In the genomic region with DNA sequence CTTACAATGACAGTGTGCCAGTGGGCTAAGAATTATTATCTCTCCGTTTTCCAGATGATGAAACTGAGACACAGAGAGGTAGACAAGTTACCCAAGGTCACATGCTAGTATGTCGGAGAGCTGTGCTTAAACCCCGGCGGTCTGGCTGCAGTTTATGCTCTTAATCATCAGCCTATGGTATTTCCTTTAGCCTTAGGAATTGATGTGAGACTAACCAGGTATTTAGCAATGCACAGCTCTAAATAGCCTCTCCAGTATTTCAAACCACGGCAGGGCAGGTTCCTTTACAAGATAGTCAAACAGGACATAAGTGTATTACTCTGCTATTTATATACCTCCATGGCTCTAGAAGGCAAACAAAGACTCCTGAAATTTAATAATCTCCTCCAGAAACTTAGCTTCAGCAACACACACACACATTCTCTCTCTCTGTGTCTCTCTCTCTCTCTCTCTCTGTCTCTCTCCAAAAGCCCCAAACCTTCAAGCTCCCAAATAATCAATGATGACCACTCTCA, we compare ENCODE assay signal across 9 cellular contexts.
DNase-seq lines count a peak whose midpoint lies in the region; ATAC-seq, FAIRE-seq and TF ChIP-seq lines count a peak whose summit lies in the region.
"Had no signal": no experiment of that assay in that cellular context is flagged by ENCODE, and none has a peak within 500 bp of the region (broad histone marks: within the 10 kb centered on the region; RNA-seq: fewer than 3 reads in every experiment).

No MANE protein-coding gene starts in this region.

- peak; percentile 93 for FAIRE-seq in HTR-8/SVneo (lab: Jason Lieb, UNC)

- H3K27me3 ChIP-seq in WERI-Rb-1 (ENCODE audit: insufficient read depth, low read depth, severe bottlenecking) (no peaks in the 10 kb centered on the region), aorta (ENCODE audit: control insufficient read depth in 1 of 2, insufficient read depth in 2 of 2, low read length in 1 of 2) (no peaks in the 10 kb centered on the region)

- H3K9me3 ChIP-seq in WERI-Rb-1 (ENCODE audit: severe bottlenecking) (peaks cover 5% of the 10 kb centered on the region), aorta (ENCODE audit: control insufficient read depth, low read length) (peaks cover 1% of the 10 kb centered on the region)
- H3K9me3 ChIP-seq: gastroesophageal sphincter had no signal

- H3K4me1 ChIP-seq in aorta (ENCODE audit: control insufficient read depth in 1 of 2, insufficient read depth in 2 of 2, low read length in 2 of 2), result no peaks in the 10 kb centered on the region

- H3K4me3 ChIP-seq in AG10803 (ENCODE audit: low read length) (no peak overlapping the region), WERI-Rb-1 (ENCODE audit: low read depth, low read length) (peak overlapping the region; percentile 45), aorta (ENCODE audit: low read length in 2 of 2) (no peak overlapping the region)
- H3K4me3 ChIP-seq: gastroesophageal sphincter had no signal

- TF ChIP-seq CTCF in AG10803 (conservative IDR thresholded peaks at IDR 0.05; ENCODE audit: low read length) (no peak), WERI-Rb-1 (IDR thresholded peaks at IDR 0.05; ENCODE audit: low read depth, low read length) (no peak), GM20000 (IDR thresholded peaks at IDR 0.05; ENCODE audit: extremely low read depth, missing control alignments) (no peak)

- intact Hi-C loops in aorta (cut with DNase I), result no loop called here

- no peak for ATAC-seq in aorta (ENCODE audit: low FRiP score)
- ATAC-seq: gastroesophageal sphincter had no signal

- peak overlapping the region; percentile 91 for H3K27ac ChIP-seq in WERI-Rb-1
- no peak overlapping the region for H3K27ac ChIP-seq in aorta (ENCODE audit: low read depth in 1 of 2, low read length in 2 of 2)
- H3K27ac ChIP-seq: gastroesophageal sphincter had no signal

- WGBS in aorta, 2 donors, result 24 to 33% methylated on average over 5 of the region's 5 CpGs

- H3K36me3 ChIP-seq in WERI-Rb-1 (no peaks in the 10 kb centered on the region), aorta (ENCODE audit: control insufficient read depth in 1 of 2, insufficient read depth in 2 of 2, low read length in 1 of 2) (no peaks in the 10 kb centered on the region)
- H3K36me3 ChIP-seq: gastroesophageal sphincter had no signal

- peak; percentile 98 for DNase-seq in AG10803 (ENCODE audit: low read depth)
- DNase-seq in HTR-8/SVneo (ENCODE audit: insufficient read length, low spot score), result peak; percentile 89
- peak; percentile 68 for DNase-seq in WERI-Rb-1
- peak; percentile 99 for DNase-seq in iris pigment epithelial cell (ENCODE audit: low read depth)
- no peak for DNase-seq in stimulated activated CD4-positive, alpha-beta T cell treated with anti-CD3 and anti-CD28 coated beads, Interleukin-1b, Interleukin-23, amount 100 ng/mL, for 48 hours
- no peak for DNase-seq in GDM1 (lab: John Stamatoyannopoulos, UW)
- no peak for DNase-seq in GM20000 (ENCODE audit: low spot score)
- no peak for DNase-seq in aorta

Comparison
In these comparisons a context has a peak if more than half of its experiments do, and no peak if none do; other contexts are left out.
1. DNase-seq: peak in AG10803 (single experiment), HTR-8/SVneo (single experiment), WERI-Rb-1 (single experiment) and iris pigment epithelial cell (single experiment); none in stimulated activated CD4-positive, alpha-beta T cell treated with anti-CD3 and anti-CD28 coated beads, Interleukin-1b, Interleukin-23, amount 100 ng/mL, for 48 hours (single experiment), GDM1 (single experiment), GM20000 (single experiment) and aorta (0 of 2).